In genomic region chr19:21101511-21102242, GRCh38 we compare ENCODE assay signal across 1 cellular context.
TF ChIP-seq lines count a peak whose summit lies in the region.

No MANE protein-coding gene starts in this region.

TF ChIP-seq in WTC11, 78 proteins besides CTCF, POLR2A, EP300 and RAD21 (continued from another document):
- TF ChIP-seq OVOL2 (CRISPR knock-in tag; IDR thresholded peaks at IDR 0.05; ENCODE audit: borderline replicate concordance), result no peak
- no peak for TF ChIP-seq ZNF423 (CRISPR knock-in tag; IDR thresholded peaks at IDR 0.05)
- no peak for TF ChIP-seq ZNF121 (CRISPR knock-in tag; IDR thresholded peaks at IDR 0.05)
- no peak for TF ChIP-seq ZNF671 (CRISPR knock-in tag; IDR thresholded peaks at IDR 0.05)
- no peak for TF ChIP-seq E2F1 (CRISPR knock-in tag; IDR thresholded peaks at IDR 0.05)
- TF ChIP-seq MAX (CRISPR knock-in tag; IDR thresholded peaks at IDR 0.05), result no peak
- no peak for TF ChIP-seq JUN (CRISPR knock-in tag; IDR thresholded peaks at IDR 0.05)
- no peak for TF ChIP-seq EMX1 (CRISPR knock-in tag; IDR thresholded peaks at IDR 0.05)
TF ChIP-seq in WTC11: peak in this region for 0.
